In genomic region chr5:93578179-93578812, GRCh38 we compare ENCODE assay signal across 9 cellular contexts. TPM values are rescaled to one million over a fixed set of nuclear protein-coding genes. Genes with fewer than 3 reads are reported as not detected.
DNase-seq lines count a peak whose midpoint lies in the region; TF ChIP-seq lines count a peak whose summit lies in the region.
"Had no signal": no experiment of that assay in that cellular context is flagged by ENCODE, and none has a peak within 500 bp of the region (broad histone marks: within the 10 kb centered on the region; RNA-seq: fewer than 3 reads in every experiment).

No MANE protein-coding gene starts in this region.

- H3K9me3 ChIP-seq in AG04450 (ENCODE audit: control insufficient read depth, insufficient read depth, low read length) (peaks cover 4% of the 10 kb centered on the region), HUES64 (ENCODE audit: insufficient read depth, low read depth, low read length) (no peaks in the 10 kb centered on the region)

- POLR2A ChIA-PET in AG04450 (lab: Yijun Ruan, JAX), result interaction anchor here (0.8 kb wide), 1 partner anchor 520 kb away, joined by 3 read pairs; no protein-coding TSS in a partner anchor

- no peaks in the 10 kb centered on the region for H3K27me3 ChIP-seq in AG04450 (ENCODE audit: control insufficient read depth, insufficient read depth, low read length)
- peaks cover 98% of the 10 kb centered on the region for H3K27me3 ChIP-seq in HUES64 (ENCODE audit: insufficient read depth, low read length)

- 12% methylated on average over 19 of the region's 19 CpGs for WGBS in HUES64

- H3K4me1 Mint-ChIP-seq in endothelial cell (ENCODE audit: unreplicated experiment) (peaks cover 30% of the 10 kb centered on the region), nephron (peaks cover 50% of the 10 kb centered on the region)

- no peak for DNase-seq in AG04450 (ENCODE audit: low read depth, low spot score)
- no peak for DNase-seq in endothelial cell (ENCODE audit: low spot score)
- no peak for DNase-seq in amniotic stem cell (lab: John Stamatoyannopoulos, UW)
- DNase-seq in activated effector memory CD4-positive, alpha-beta T cell treated with Interleukin-2 at 50 U/mL for 16 hours, result no peak
- no peak for DNase-seq in OCI-M1 (lab: John Stamatoyannopoulos, UW)
- DNase-seq in C1 segment of cervical spinal cord (lab: John Stamatoyannopoulos, UW), result no peak

- TF ChIP-seq CTCF in AG04450 (IDR thresholded peaks at IDR 0.05; ENCODE audit: low read depth, low read length), result no peak
- TF ChIP-seq CTCF in endothelial cell (IDR thresholded peaks at IDR 0.05; ENCODE audit: unreplicated experiment), result no peak
- no peak for TF ChIP-seq CTCF in nephron (IDR thresholded peaks at IDR 0.05; ENCODE audit: unreplicated experiment in 3 of 3)

- H3K9me3 Mint-ChIP-seq in endothelial cell (ENCODE audit: unreplicated experiment) (no peaks in the 10 kb centered on the region), nephron (no peaks in the 10 kb centered on the region)

- H3K36me3 ChIP-seq in HUES64 (ENCODE audit: insufficient read depth, low read length), result no peaks in the 10 kb centered on the region

- peaks cover 3% of the 10 kb centered on the region for H3K36me3 Mint-ChIP-seq in endothelial cell (ENCODE audit: low read depth, unreplicated experiment)
- H3K36me3 Mint-ChIP-seq in nephron (ENCODE audit: low read depth), result peaks cover under 1% of the 10 kb centered on the region

- H3K4me1 ChIP-seq in HUES64 (ENCODE audit: insufficient read depth, low read length), result peaks cover 45% of the 10 kb centered on the region

- H3K4me3 Mint-ChIP-seq in endothelial cell (ENCODE audit: unreplicated experiment) (peak overlapping the region; percentile 45), nephron (no peak overlapping the region)

- CTCF ChIA-PET in AG04450 (lab: Charles Lee), result interaction anchor here (0.6 to 1.8 kb wide), 10 partner anchors 28 to 1060 kb away, joined by 3 to 5 read pairs (median 3); no protein-coding TSS in a partner anchor

- H3K27ac Mint-ChIP-seq in endothelial cell (ENCODE audit: unreplicated experiment) (peak overlapping the region; percentile 42), nephron (peak overlapping the region in 2 of 3 experiments; percentile 98 to 99)

- H3K9ac ChIP-seq in HUES64 (ENCODE audit: low read depth, low read length), result no peak overlapping the region

- H3K4me3 ChIP-seq in AG04450 (ENCODE audit: low read depth, low read length) (peak overlapping the region; percentile 92), HUES64 (ENCODE audit: low read length) (0 out of 2 replicates have a peak overlapping the region, but pooled peaks have one; percentile 27)

- H3K27ac ChIP-seq in AG04450 (ENCODE audit: low read depth, low read length) (peak overlapping the region; percentile 95), HUES64 (ENCODE audit: low read depth, low read length) (no peak overlapping the region)
- H3K27ac ChIP-seq: epithelial cell of prostate had no signal

- H3K27me3 Mint-ChIP-seq in endothelial cell (ENCODE audit: unreplicated experiment) (peaks cover 25% of the 10 kb centered on the region), nephron (ENCODE audit: low read depth) (peaks cover 53% of the 10 kb centered on the region)

RNA-seq across cellular contexts. Expression of gene NR2F1-AS1, which starts 2.7 kb away (rescaled TPM):
- 25.5 and 29.9 TPM in 2 replicates for polyA plus RNA-seq in AG04450 (2011; rRNA removed)
- polyA minus RNA-seq in AG04450 (2011; rRNA and poly(A)+ RNA removed), result 17.1 and 19.4 TPM in 2 replicates
- polyA plus RNA-seq in HUES64 (2013, experiment 1 of 2), result 3.7 TPM
- polyA plus RNA-seq in HUES64 (2013, experiment 2 of 2), result 8.7 TPM
- 6.4 TPM for total RNA-seq in endothelial cell (ENCODE audit: unreplicated experiment)

RNA-seq across cellular contexts. Expression of gene NR2F1, which starts 4.7 kb away (rescaled TPM):
- 47.9 and 65.5 TPM in 2 replicates for polyA plus RNA-seq in AG04450 (2011; rRNA removed)
- 63.1 and 83.0 TPM in 2 replicates for polyA minus RNA-seq in AG04450 (2011; rRNA and poly(A)+ RNA removed)
- 24.5 TPM for polyA plus RNA-seq in HUES64 (2013, experiment 1 of 2)
- 47.7 TPM for polyA plus RNA-seq in HUES64 (2013, experiment 2 of 2)
- total RNA-seq in endothelial cell (ENCODE audit: unreplicated experiment), result 2.1 TPM
